In genomic region chr2:147092266-147092665, GRCh38 we compare ENCODE assay signal across 41 cellular contexts.
"Had no signal": no experiment of that assay in that cellular context is flagged by ENCODE, and none has a peak within 500 bp of the region (broad histone marks: within the 10 kb centered on the region; RNA-seq: fewer than 3 reads in every experiment).

No MANE protein-coding gene starts in this region.

- H3K9me3 Mint-ChIP-seq: activated naive CD4-positive, alpha-beta T cell treated with anti-CD3 and anti-CD28 coated beads for 36 hours; activated naive CD4-positive, alpha-beta T cell treated with anti-CD3 and anti-CD28 coated beads, Interleukin-2, amount 10 ng/mL, durations not matched to agents 7 days and 5 days; activated naive CD4-positive, alpha-beta T cell treated with anti-CD3 and anti-CD28 coated beads, Interleukin-2, amount 50 U/mL, for 24 hours; activated naive CD8-positive, alpha-beta T cell treated with anti-CD3 and anti-CD28 coated beads for 36 hours; activated naive CD8-positive, alpha-beta T cell treated with anti-CD3 and anti-CD28 coated beads, Interleukin-2, amount 10 ng/mL, durations not matched to agents 7 days and 5 days; activated naive CD8-positive, alpha-beta T cell treated with anti-CD3 and anti-CD28 coated beads, Interleukin-2, amount 50 U/mL, for 24 hours; activated T-cell treated with anti-CD3 and anti-CD28 coated beads, Interleukin-2, amount 50 U/mL, for 24 hours; activated T-cell treated with anti-CD3 and anti-CD28 coated beads, Interleukin-2, amount 50 U/mL, for 4 hours; activated T-cell treated with anti-CD3 and anti-CD28 coated beads, Interleukin-2, amount 50 U/mL, for 72 hours; activated T-helper 1 cell treated with anti-CD3 and anti-CD28 coated beads, Interleukin-12 subunit alpha, Interleukin-12 subunit beta, Interleukin-2, Interleukin-4 antibody, amounts not matched to agents 30 ng/mL and 10 ng/mL and 1 ng/mL, durations not matched to agents 14 hours and 24 hours and 36 hours; activated T-helper 17 cell treated with anti-CD3 and anti-CD28 coated beads, Interleukin-2, amount 50 U/mL, for 72 hours; activated T-helper 2 cell treated with anti-CD3 and anti-CD28 coated beads, Interferon-gamma antibody, Interleukin-2, Interleukin-4, amounts not matched to agents 10 μg/mL and 5 μg/mL and 100 μg/mL, durations not matched to agents 14 hours and 24 hours and 36 hours had no signal

- H3K4me3 Mint-ChIP-seq: activated naive CD4-positive, alpha-beta T cell treated with anti-CD3 and anti-CD28 coated beads for 36 hours; activated naive CD4-positive, alpha-beta T cell treated with anti-CD3 and anti-CD28 coated beads, Interleukin-2, amount 10 ng/mL, durations not matched to agents 7 days and 5 days; activated naive CD4-positive, alpha-beta T cell treated with anti-CD3 and anti-CD28 coated beads, Interleukin-2, amount 50 U/mL, for 24 hours; activated naive CD8-positive, alpha-beta T cell; activated naive CD8-positive, alpha-beta T cell treated with anti-CD3 and anti-CD28 coated beads for 36 hours; activated naive CD8-positive, alpha-beta T cell treated with anti-CD3 and anti-CD28 coated beads, Interleukin-2, amount 10 ng/mL, durations not matched to agents 7 days and 5 days; activated naive CD8-positive, alpha-beta T cell treated with anti-CD3 and anti-CD28 coated beads, Interleukin-2, amount 50 U/mL, for 24 hours; activated T-cell treated with anti-CD3 and anti-CD28 coated beads, Interleukin-2, amount 50 U/mL, for 24 hours; activated T-cell treated with anti-CD3 and anti-CD28 coated beads, Interleukin-2, amount 50 U/mL, for 4 hours; activated T-cell treated with anti-CD3 and anti-CD28 coated beads, Interleukin-2, amount 50 U/mL, for 72 hours; activated T-helper 1 cell treated with anti-CD3 and anti-CD28 coated beads, Interleukin-12 subunit alpha, Interleukin-12 subunit beta, Interleukin-2, Interleukin-4 antibody, amounts not matched to agents 30 ng/mL and 10 ng/mL and 1 ng/mL, durations not matched to agents 14 hours and 24 hours and 36 hours; activated T-helper 17 cell treated with anti-CD3 and anti-CD28 coated beads, Interleukin-2, amount 50 U/mL, for 72 hours; brain; central memory CD8-positive, alpha-beta T cell had no signal

- H3K4me1 ChIP-seq: adrenal gland, ascending aorta, body of pancreas, breast epithelium had no signal

- H3K4me3 ChIP-seq: adrenal gland, ascending aorta, body of pancreas, breast epithelium, cardiac muscle cell had no signal

- H3K27me3 ChIP-seq: adrenal gland, ascending aorta, body of pancreas, brain microvascular endothelial cell, breast epithelium, cardiac muscle cell had no signal

- H3K9me3 ChIP-seq: adrenal gland, ascending aorta, body of pancreas, breast epithelium had no signal

- FAIRE-seq: astrocyte, bronchial epithelial cell had no signal

- H3K27me3 Mint-ChIP-seq: activated naive CD4-positive, alpha-beta T cell treated with anti-CD3 and anti-CD28 coated beads, Interleukin-2, amount 10 ng/mL, durations not matched to agents 7 days and 5 days; activated naive CD8-positive, alpha-beta T cell treated with anti-CD3 and anti-CD28 coated beads, Interleukin-2, amount 50 U/mL, for 24 hours; activated T-helper 17 cell treated with anti-CD3 and anti-CD28 coated beads, Interleukin-2, amount 50 U/mL, for 72 hours; central memory CD8-positive, alpha-beta T cell had no signal

- H3K36me3 Mint-ChIP-seq: activated naive CD4-positive, alpha-beta T cell treated with anti-CD3 and anti-CD28 coated beads, Interleukin-2, amount 10 ng/mL, durations not matched to agents 7 days and 5 days; activated naive CD4-positive, alpha-beta T cell treated with anti-CD3 and anti-CD28 coated beads, Interleukin-2, amount 50 U/mL, for 24 hours; activated naive CD4-positive, alpha-beta T cell treated with anti-CD3 and anti-CD28 coated beads, Interleukin-2, amount 50 U/mL, for 72 hours; activated naive CD8-positive, alpha-beta T cell; activated naive CD8-positive, alpha-beta T cell treated with anti-CD3 and anti-CD28 coated beads for 36 hours; activated naive CD8-positive, alpha-beta T cell treated with anti-CD3 and anti-CD28 coated beads, Interleukin-2, amount 10 ng/mL, durations not matched to agents 7 days and 5 days; brain had no signal

- H3K36me3 ChIP-seq: adrenal gland, ascending aorta, brain microvascular endothelial cell, breast epithelium, cardiac muscle cell had no signal

- H3K27ac ChIP-seq: adrenal gland, ascending aorta, body of pancreas, brain microvascular endothelial cell, breast epithelium, cardiac muscle cell had no signal

- H3K4me1 Mint-ChIP-seq: activated naive CD4-positive, alpha-beta T cell treated with anti-CD3 and anti-CD28 coated beads, Interleukin-2, amount 10 ng/mL, durations not matched to agents 7 days and 5 days; activated naive CD4-positive, alpha-beta T cell treated with anti-CD3 and anti-CD28 coated beads, Interleukin-2, amount 50 U/mL, for 24 hours; activated naive CD8-positive, alpha-beta T cell treated with anti-CD3 and anti-CD28 coated beads, Interleukin-2, amount 10 ng/mL, durations not matched to agents 7 days and 5 days; activated naive CD8-positive, alpha-beta T cell treated with anti-CD3 and anti-CD28 coated beads, Interleukin-2, amount 50 U/mL, for 24 hours; brain; central memory CD8-positive, alpha-beta T cell had no signal

- H3K27ac Mint-ChIP-seq: activated naive CD4-positive, alpha-beta T cell treated with anti-CD3 and anti-CD28 coated beads for 36 hours; activated naive CD4-positive, alpha-beta T cell treated with anti-CD3 and anti-CD28 coated beads, Interleukin-2, amount 10 ng/mL, durations not matched to agents 7 days and 5 days; activated naive CD4-positive, alpha-beta T cell treated with anti-CD3 and anti-CD28 coated beads, Interleukin-2, amount 50 U/mL, for 24 hours; activated naive CD8-positive, alpha-beta T cell; activated naive CD8-positive, alpha-beta T cell treated with anti-CD3 and anti-CD28 coated beads for 36 hours; activated naive CD8-positive, alpha-beta T cell treated with anti-CD3 and anti-CD28 coated beads, Interleukin-2, amount 10 ng/mL, durations not matched to agents 7 days and 5 days; activated naive CD8-positive, alpha-beta T cell treated with anti-CD3 and anti-CD28 coated beads, Interleukin-2, amount 50 U/mL, for 24 hours; activated T-cell treated with anti-CD3 and anti-CD28 coated beads, Interleukin-2, amount 50 U/mL, for 24 hours; activated T-cell treated with anti-CD3 and anti-CD28 coated beads, Interleukin-2, amount 50 U/mL, for 72 hours; activated T-helper 1 cell treated with anti-CD3 and anti-CD28 coated beads, Interleukin-12 subunit alpha, Interleukin-12 subunit beta, Interleukin-2, Interleukin-4 antibody, amounts not matched to agents 30 ng/mL and 10 ng/mL and 1 ng/mL, durations not matched to agents 14 hours and 24 hours and 36 hours; activated T-helper 17 cell treated with anti-CD3 and anti-CD28 coated beads, Interleukin-2, amount 50 U/mL, for 72 hours; activated T-helper 2 cell treated with anti-CD3 and anti-CD28 coated beads, Interferon-gamma antibody, Interleukin-2, Interleukin-4, amounts not matched to agents 10 μg/mL and 5 μg/mL and 100 μg/mL, durations not matched to agents 14 hours and 24 hours and 36 hours; brain had no signal

- ATAC-seq: activated naive CD4-positive, alpha-beta T cell treated with anti-CD3 and anti-CD28 coated beads, Interleukin-2, amount 50 U/mL, for 72 hours; activated naive CD8-positive, alpha-beta T cell treated with anti-CD3 and anti-CD28 coated beads, Interleukin-2, amount 50 U/mL, for 24 hours; activated T-cell treated with anti-CD3 and anti-CD28 coated beads, Interleukin-2, amount 50 U/mL, for 4 hours; activated T-cell treated with anti-CD3 and anti-CD28 coated beads, Interleukin-2, amount 50 U/mL, for 72 hours; activated T-helper 17 cell treated with anti-CD3 and anti-CD28 coated beads, Interleukin-2, amount 50 U/mL, for 72 hours; body of pancreas had no signal

- DNase-seq: activated effector memory CD4-positive, alpha-beta T cell treated with anti-CD3 and anti-CD28 coated beads, Interleukin-2, amount 50 U/mL, for 16 hours; activated effector memory CD4-positive, alpha-beta T cell treated with Interleukin-2 at 50 U/mL for 16 hours; activated gamma-delta T cell; activated gamma-delta T cell treated with Interleukin-2 at 50 U/mL for 16 hours; activated naive CD4-positive, alpha-beta T cell; activated naive CD4-positive, alpha-beta T cell treated with anti-CD3 and anti-CD28 coated beads for 36 hours; activated naive CD4-positive, alpha-beta T cell treated with anti-CD3 and anti-CD28 coated beads, Interleukin-2, amount 10 ng/mL, durations not matched to agents 7 days and 5 days; activated naive CD4-positive, alpha-beta T cell treated with anti-CD3 and anti-CD28 coated beads, Interleukin-2, amount 50 U/mL, for 16 hours; activated naive CD4-positive, alpha-beta T cell treated with Interleukin-2 at 50 U/mL for 16 hours; activated naive CD8-positive, alpha-beta T cell treated with anti-CD3 and anti-CD28 coated beads for 36 hours; activated naive CD8-positive, alpha-beta T cell treated with anti-CD3 and anti-CD28 coated beads, Interleukin-2, amount 10 ng/mL, durations not matched to agents 7 days and 5 days; activated naive CD8-positive, alpha-beta T cell treated with anti-CD3 and anti-CD28 coated beads, Interleukin-2, amount 50 U/mL, for 24 hours; activated T-cell treated with anti-CD3 and anti-CD28 coated beads for 4 hours; activated T-cell treated with anti-CD3 and anti-CD28 coated beads, Interleukin-2, amount 50 U/mL, for 1 hour; activated T-cell treated with anti-CD3 and anti-CD28 coated beads, Interleukin-2, amount 50 U/mL, for 24 hours; activated T-cell treated with anti-CD3 and anti-CD28 coated beads, Interleukin-2, amount 50 U/mL, for 4 hours; activated T-cell treated with anti-CD3 and anti-CD28 coated beads, Interleukin-2, amount 50 U/mL, for 48 hours; activated T-cell treated with anti-CD3 and anti-CD28 coated beads, Interleukin-2, amount 50 U/mL, for 72 hours; adrenal gland; amniotic stem cell; amygdala; anterior cingulate cortex; aorta; body of pancreas; brain microvascular endothelial cell; caudate nucleus; central memory CD4-positive, alpha-beta T cell; cerebellar nuclear complex had no signal
